8 cellular contexts compared by ENCODE assay signal in genomic region chr6:166343157-166343502, GRCh38. TPM values are rescaled to one million over a fixed set of nuclear protein-coding genes. Genes with fewer than 3 reads are reported as not detected.
DNase-seq lines count a peak whose midpoint lies in the region; ATAC-seq and TF ChIP-seq lines count a peak whose summit lies in the region.

No MANE protein-coding gene starts in this region.

- peaks cover 4% of the 10 kb centered on the region; the same call in 1 of the 2 replicates for H3K9me3 ChIP-seq in AG04450 (ENCODE audit: control insufficient read depth, insufficient read depth, low read length)

- peak overlapping the region; percentile 61 for H3K27ac ChIP-seq in AG04450 (ENCODE audit: low read depth, low read length)
- H3K27ac ChIP-seq in temporal lobe (ENCODE audit: low read depth, low read length) = peak overlapping the region; percentile 76

- H3K4me1 Mint-ChIP-seq in activated CD4-positive, alpha-beta memory T cell treated with anti-CD3 and anti-CD28 coated beads, Interleukin-2, amount 10 ng/mL, durations not matched to agents 7 days and 5 days = peaks cover 14% of the 10 kb centered on the region
- H3K4me1 Mint-ChIP-seq in immature natural killer cell = peaks cover 12 to 15% of the 10 kb centered on the region in 2 donors

- peak overlapping the region; percentile 86 for H3K4me3 Mint-ChIP-seq in activated CD4-positive, alpha-beta memory T cell treated with anti-CD3 and anti-CD28 coated beads, Interleukin-2, amount 10 ng/mL, durations not matched to agents 7 days and 5 days
- peak overlapping the region; percentile 89 to 94 (median 91) for H3K4me3 Mint-ChIP-seq in immature natural killer cell

- no peak for TF ChIP-seq CTCF in AG04450 (IDR thresholded peaks at IDR 0.05; ENCODE audit: low read depth, low read length)

- H3K27me3 Mint-ChIP-seq in activated CD4-positive, alpha-beta memory T cell treated with anti-CD3 and anti-CD28 coated beads, Interleukin-2, amount 10 ng/mL, durations not matched to agents 7 days and 5 days = peaks cover 19% of the 10 kb centered on the region
- H3K27me3 Mint-ChIP-seq in immature natural killer cell (ENCODE audit: low read depth in 3 of 3) = peaks cover 10 to 19% (median 11%) of the 10 kb centered on the region in 3 donors

- POLR2A ChIA-PET in AG04450 (lab: Yijun Ruan, JAX) = no interaction called here
- POLR2A ChIA-PET in activated CD4-positive, alpha-beta memory T cell treated with anti-CD3 and anti-CD28 coated beads, Interleukin-2, amount 10 ng/mL, durations not matched to agents 7 days and 5 days (lab: Charles Lee) = interaction anchor here (0.7 to 2.6 kb wide), 7 partner anchors 9 to 84 kb away, joined by 3 to 13 read pairs (median 6); partner anchors contain the start of gene PRR18

- H3K9me3 Mint-ChIP-seq in activated CD4-positive, alpha-beta memory T cell treated with anti-CD3 and anti-CD28 coated beads, Interleukin-2, amount 10 ng/mL, durations not matched to agents 7 days and 5 days = no peaks in the 10 kb centered on the region
- peaks cover 0 to 4% (median 0%) of the 10 kb centered on the region in 6 donors for H3K9me3 Mint-ChIP-seq in immature natural killer cell

- H3K4me3 ChIP-seq in AG04450 (ENCODE audit: low read depth, low read length) = peak overlapping the region; percentile 99

- ATAC-seq in GM19035 (IDR thresholded peaks at IDR 0.05; ENCODE audit: unreplicated experiment) (peak; percentile 9), HG03378 (IDR thresholded peaks at IDR 0.05; ENCODE audit: unreplicated experiment) (peak; percentile 28)

- CTCF ChIA-PET in AG04450 (lab: Charles Lee) = interaction anchor here (0.8 to 3.0 kb wide), 3 partner anchors 9 to 38 kb away, joined by 3 to 8 read pairs (median 8); no protein-coding TSS in a partner anchor
- CTCF ChIA-PET in activated CD4-positive, alpha-beta memory T cell treated with anti-CD3 and anti-CD28 coated beads, Interleukin-2, amount 10 ng/mL, durations not matched to agents 7 days and 5 days (lab: Charles Lee) = interaction anchor here (0.9 to 2.0 kb wide), 3 partner anchors 35 to 108 kb away, joined by 3 to 21 read pairs (median 3); no protein-coding TSS in a partner anchor

- no peak for DNase-seq in AG04450 (ENCODE audit: low read depth, low spot score)
- no peak for DNase-seq in activated CD4-positive, alpha-beta memory T cell treated with anti-CD3 and anti-CD28 coated beads, Interleukin-2, amount 10 ng/mL, durations not matched to agents 7 days and 5 days
- DNase-seq in immature natural killer cell = no peak
- DNase-seq in C1 segment of cervical spinal cord (lab: John Stamatoyannopoulos, UW) = no peak
- DNase-seq in SW 1271 (lab: John Stamatoyannopoulos, UW) = no peak

- peaks cover 6% of the 10 kb centered on the region for H3K36me3 Mint-ChIP-seq in activated CD4-positive, alpha-beta memory T cell treated with anti-CD3 and anti-CD28 coated beads, Interleukin-2, amount 10 ng/mL, durations not matched to agents 7 days and 5 days (ENCODE audit: low read depth)
- peaks cover 0 to 9% (median 3%) of the 10 kb centered on the region in 3 donors for H3K36me3 Mint-ChIP-seq in immature natural killer cell

- H3K27me3 ChIP-seq in AG04450 (ENCODE audit: control insufficient read depth, insufficient read depth, low read length) = no peaks in the 10 kb centered on the region

- H3K27ac Mint-ChIP-seq in activated CD4-positive, alpha-beta memory T cell treated with anti-CD3 and anti-CD28 coated beads, Interleukin-2, amount 10 ng/mL, durations not matched to agents 7 days and 5 days = peak overlapping the region; percentile 17
- peak overlapping the region; percentile 45 to 98 (median 94) for H3K27ac Mint-ChIP-seq in immature natural killer cell

RNA-seq across cellular contexts. Expression of gene SFT2D1, which starts 0.8 kb away (rescaled TPM):
- polyA plus RNA-seq in AG04450 (2011; rRNA removed) (54.8 and 76.5 TPM in 2 replicates), immature natural killer cell (100 to 1,000 TPM in 1 of 3 donors, 10 to 100 TPM in 2; 92.7 to 144 (median 94.2) TPM)
- polyA minus RNA-seq in AG04450 (2011; rRNA and poly(A)+ RNA removed) = 15.6 and 18.5 TPM in 2 replicates
- total RNA-seq in activated CD4-positive, alpha-beta memory T cell treated with anti-CD3 and anti-CD28 coated beads, Interleukin-2, amount 10 ng/mL, durations not matched to agents 7 days and 5 days = 10 to 100 TPM; 70.0 to 72.0 TPM
- 19.2 TPM for total RNA-seq in temporal lobe

RNA-seq across cellular contexts. Expression of gene PRR18, which starts 34.9 kb away (rescaled TPM):
- polyA plus RNA-seq in AG04450 (2011; rRNA removed) (not detected in 2 replicates), immature natural killer cell (not detected)
- not detected in 2 replicates for polyA minus RNA-seq in AG04450 (2011; rRNA and poly(A)+ RNA removed)
- total RNA-seq in activated CD4-positive, alpha-beta memory T cell treated with anti-CD3 and anti-CD28 coated beads, Interleukin-2, amount 10 ng/mL, durations not matched to agents 7 days and 5 days = not detected
- total RNA-seq in temporal lobe = 0.25 TPM

RNA-seq across cellular contexts. Expression of gene MPC1, which starts 39.6 kb away (rescaled TPM):
- polyA plus RNA-seq in AG04450 (2011; rRNA removed) (15.7 and 20.0 TPM in 2 replicates), immature natural killer cell (100 to 1,000 TPM in 1 of 3 donors, 10 to 100 TPM in 2; 68.7 to 107 (median 85.6) TPM)
- polyA minus RNA-seq in AG04450 (2011; rRNA and poly(A)+ RNA removed) = 6.3 and 7.5 TPM in 2 replicates
- 10 to 100 TPM; 23.0 to 24.1 TPM for total RNA-seq in activated CD4-positive, alpha-beta memory T cell treated with anti-CD3 and anti-CD28 coated beads, Interleukin-2, amount 10 ng/mL, durations not matched to agents 7 days and 5 days
- 33.9 TPM for total RNA-seq in temporal lobe
